Comparison of ENCODE assay signal across 11 cellular contexts in the genomic region with DNA sequence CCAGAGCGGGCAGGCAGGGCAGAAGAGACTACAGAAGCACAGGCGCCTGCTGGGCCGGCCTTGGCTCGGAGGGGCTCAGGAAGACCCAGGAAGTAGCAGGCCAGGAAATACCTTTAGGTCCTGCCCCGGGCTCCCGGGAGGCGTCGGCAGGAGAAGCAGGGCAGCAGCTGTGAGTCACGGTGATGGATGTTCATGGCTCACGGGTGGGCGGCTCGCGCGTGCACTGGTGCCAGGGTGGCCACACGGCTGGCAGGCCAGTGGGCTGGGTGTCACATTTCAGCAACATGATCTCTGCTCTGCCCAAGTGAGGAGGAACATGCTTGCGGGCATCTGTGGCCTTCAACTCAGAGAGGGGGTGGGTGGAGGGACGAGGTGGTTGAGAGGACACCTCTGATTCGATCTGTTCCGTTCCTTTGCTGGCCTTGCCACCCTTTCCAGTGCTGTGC.
A peak's percentile ranks its signal among the peaks of the same experiment; 100 is the strongest.
DNase-seq lines count a peak whose midpoint lies in the region; ATAC-seq and TF ChIP-seq lines count a peak whose summit lies in the region.
"Had no signal": no experiment of that assay in that cellular context is flagged by ENCODE, and none has a peak within 500 bp of the region (broad histone marks: within the 10 kb centered on the region; RNA-seq: fewer than 3 reads in every experiment).

No MANE protein-coding gene starts in this region.

- H3K36me3 ChIP-seq in SJCRH30: no peaks in the 10 kb centered on the region
- H3K36me3 ChIP-seq in rectal smooth muscle tissue (ENCODE audit: control insufficient read depth, insufficient read depth, low read length): no peaks in the 10 kb centered on the region
- no peaks in the 10 kb centered on the region for H3K36me3 ChIP-seq in endodermal cell (ENCODE audit: control insufficient read depth, insufficient read depth, low read length)

- DNase-seq in EL: peak; percentile 75
- peak; percentile 97 for DNase-seq in SJCRH30
- peak; percentile 76 to 84 for DNase-seq in foreskin fibroblast
- DNase-seq in endodermal cell: no peak
- DNase-seq in OCI-M2 (lab: John Stamatoyannopoulos, UW; ENCODE audit: unreplicated experiment): no peak
- no peak for DNase-seq in NCI-H128 (lab: John Stamatoyannopoulos, UW; ENCODE audit: unreplicated experiment)
- DNase-seq: H9; naive thymus-derived CD8-positive, alpha-beta T cell; stimulated activated naive CD8-positive, alpha-beta T cell treated with anti-CD3 and anti-CD28 coated beads, Interleukin-15, Interleukin-2, amounts not matched to agents 100 U/mL and 50 U/mL, for 24 hours had no signal

- peaks cover 9% of the 10 kb centered on the region for H3K4me1 Mint-ChIP-seq in endodermal cell

- no peak overlapping the region for H3K27ac Mint-ChIP-seq in endodermal cell

- no peak overlapping the region for H3K9ac ChIP-seq in rectal smooth muscle tissue (ENCODE audit: low read length)
- H3K9ac ChIP-seq in endodermal cell (ENCODE audit: extremely low read depth, low read length, poor library complexity, severe bottlenecking): no peak overlapping the region

- H3K9me3 ChIP-seq in SJCRH30 (replicated peaks): no peaks in the 10 kb centered on the region
- H3K9me3 ChIP-seq in endodermal cell (ENCODE audit: control insufficient read depth, low read length): no peaks in the 10 kb centered on the region

- H3K27me3 Mint-ChIP-seq in endodermal cell (ENCODE audit: insufficient read depth): no peaks in the 10 kb centered on the region

- H3K27me3 ChIP-seq in SJCRH30: no peaks in the 10 kb centered on the region
- no peaks in the 10 kb centered on the region for H3K27me3 ChIP-seq in rectal smooth muscle tissue (ENCODE audit: control insufficient read depth, insufficient read depth, low read length)
- H3K27me3 ChIP-seq in endodermal cell (ENCODE audit: control insufficient read depth, insufficient read depth, low read length, poor library complexity, severe bottlenecking): no peaks in the 10 kb centered on the region

- 90 to 93% methylated on average over 15 to 19 of the region's 19 CpGs for WGBS in endodermal cell (ENCODE audit: insufficient coverage in 1 of 2, insufficient read length in 1 of 2), 2 experiments

- TF ChIP-seq CTCF in foreskin fibroblast (IDR thresholded peaks at IDR 0.05; ENCODE audit: low read depth, low read length) (no peak), endodermal cell (conservative IDR thresholded peaks at IDR 0.05) (no peak)

- H3K4me1 ChIP-seq in SJCRH30 (peaks cover 47% of the 10 kb centered on the region), rectal smooth muscle tissue (ENCODE audit: control insufficient read depth, insufficient read depth, low read length) (peaks cover 25% of the 10 kb centered on the region), endodermal cell (ENCODE audit: control insufficient read depth, insufficient read depth, low read length) (no peaks in the 10 kb centered on the region)

- no peaks in the 10 kb centered on the region for H3K36me3 Mint-ChIP-seq in endodermal cell (ENCODE audit: low read depth)
- H3K36me3 Mint-ChIP-seq: naive thymus-derived CD8-positive, alpha-beta T cell had no signal

- H3K9me3 Mint-ChIP-seq in endodermal cell: no peaks in the 10 kb centered on the region
- H3K9me3 Mint-ChIP-seq: H9; naive thymus-derived CD8-positive, alpha-beta T cell had no signal

- no peak for ATAC-seq in HG03342 (IDR thresholded peaks at IDR 0.05; ENCODE audit: unreplicated experiment)
- ATAC-seq: naive thymus-derived CD8-positive, alpha-beta T cell; stimulated activated naive CD8-positive, alpha-beta T cell treated with anti-CD3 and anti-CD28 coated beads, Interleukin-15, Interleukin-2, amounts not matched to agents 100 U/mL and 50 U/mL, for 24 hours had no signal

- H3K27ac ChIP-seq in SJCRH30: peak overlapping the region; percentile 86
- H3K27ac ChIP-seq in rectal smooth muscle tissue (ENCODE audit: low read depth, low read length): peak overlapping the region; percentile 94
- H3K27ac ChIP-seq in endodermal cell (ENCODE audit: low read depth, low read length): no peak overlapping the region

- H3K4me3 ChIP-seq in SJCRH30 (peak overlapping the region; percentile 59), foreskin fibroblast (ENCODE audit: low read depth in 1 of 2, low read length in 2 of 2) (no peak overlapping the region), rectal smooth muscle tissue (ENCODE audit: low read length) (peak overlapping the region; percentile 17), endodermal cell (ENCODE audit: low read length) (no peak overlapping the region)

- no peak overlapping the region for H3K4me3 Mint-ChIP-seq in endodermal cell
- H3K4me3 Mint-ChIP-seq: H9; naive thymus-derived CD8-positive, alpha-beta T cell had no signal

Comparison
In these comparisons a context has a peak if more than half of its experiments do, and no peak if none do; other contexts are left out.
1. DNase-seq: peak in EL (single experiment), SJCRH30 (2 of 2) and foreskin fibroblast (2 of 2); none in endodermal cell (single experiment), OCI-M2 (single experiment) and NCI-H128 (single experiment).
2. H3K4me3 ChIP-seq: peak in SJCRH30 (single experiment) and rectal smooth muscle tissue (single experiment); none in foreskin fibroblast (0 of 2) and endodermal cell (single experiment).